Comparison of ENCODE assay signal across 1 cellular context in genomic region chr1:16918936-16919665, GRCh38. TPM values are rescaled to one million over a fixed set of nuclear protein-coding genes. Genes with fewer than 3 reads are reported as not detected.
"Had no signal": no experiment of that assay in that cellular context is flagged by ENCODE, and none has a peak within 500 bp of the region (broad histone marks: within the 10 kb centered on the region; RNA-seq: fewer than 3 reads in every experiment).

No MANE protein-coding gene starts in this region.

RNA-seq across cellular contexts. Expression of gene RNU1-2, which starts 23.3 kb away (rescaled TPM):
- total RNA-seq: M059J had no signal
